8 cellular contexts compared by ENCODE assay signal in genomic region chr10:102713814-102714620, GRCh38. TPM values are rescaled to one million over a fixed set of nuclear protein-coding genes. Genes with fewer than 3 reads are reported as not detected.
DNase-seq lines count a peak whose midpoint lies in the region; ATAC-seq, FAIRE-seq and TF ChIP-seq lines count a peak whose summit lies in the region.

ARL3 (minus strand) TSS chr10:102714397; CDS start chr10:102714275, 122 bp downstream.

- ATAC-seq in GM18870 (IDR thresholded peaks at IDR 0.05; ENCODE audit: unreplicated experiment) (peak; percentile 64), HG03108 (IDR thresholded peaks at IDR 0.05; ENCODE audit: unreplicated experiment) (peak; percentile 80)

- in situ Hi-C loops in mammary epithelial cell (cut with MboI; ENCODE audit: low sequenced_read_pairs in 2 of 2) = loop anchor here in 1 of 2 donors (5.0 kb wide), 1 partner anchor 37 kb away; no protein-coding TSS in a partner anchor

- CTCF ChIA-PET in AG04450 (lab: Charles Lee) (interaction anchor here (0.6 to 4.6 kb wide), 5 partner anchors 22 to 789 kb away, joined by 3 to 28 read pairs (median 5); no protein-coding TSS in a partner anchor), mammary epithelial cell (lab: Charles Lee; ENCODE audit: low non-redundant PET) (interaction anchor here (0.6 kb wide), 2 partner anchors 85 to 162 kb away, joined by 4 to 5 read pairs; no protein-coding TSS in a partner anchor)

- H3K4me3 ChIP-seq in AG04450 (ENCODE audit: low read depth, low read length) = peak within 1 kb of the TSS; percentile 93
- peak within 1 kb of the TSS; percentile 84 to 95 (median 89) for H3K4me3 ChIP-seq in mammary epithelial cell (replicated peaks in 1 of 3; ENCODE audit: insufficient read depth in 1 of 3, low read depth in 2 of 3, low read length in 3 of 3)
- H3K4me3 ChIP-seq in small intestine (ENCODE audit: low read depth in 1 of 2, low read length in 2 of 2) = peak within 1 kb of the TSS; percentile 77 to 90

- FAIRE-seq in small intestine (lab: Jason Lieb, UNC) = no peak

- dilution Hi-C loops in mammary epithelial cell (cut with HindIII; ENCODE audit: low sequenced_read_pairs) = no loop called here

- peak within 1 kb of the TSS; percentile 93 for H3K9ac ChIP-seq in mammary epithelial cell (ENCODE audit: insufficient read depth, low read length)

- H3K36me3 ChIP-seq in mammary epithelial cell (ENCODE audit: insufficient read depth, low read length) (no peaks in the 10 kb centered on the region), small intestine (ENCODE audit: control insufficient read depth in 2 of 2, insufficient read depth in 2 of 2, low read length in 2 of 2) (no peaks in the 10 kb centered on the region)

- no TSS peak for BruUV-seq in mammary epithelial cell (replicated peaks; lab: Mats Ljungman, UMichigan)

- no peaks in the 10 kb centered on the region for H3K27me3 ChIP-seq in AG04450 (ENCODE audit: control insufficient read depth, insufficient read depth, low read length)
- H3K27me3 ChIP-seq in mammary epithelial cell (ENCODE audit: insufficient read depth, low read length) = no peaks in the 10 kb centered on the region
- H3K27me3 ChIP-seq in small intestine (ENCODE audit: control insufficient read depth in 2 of 2, insufficient read depth in 2 of 2, low read length in 2 of 2) = no peaks in the 10 kb centered on the region

- peaks cover 44% of the 10 kb centered on the region for H3K79me2 ChIP-seq in mammary epithelial cell (ENCODE audit: insufficient read depth, low read length)

- POLR2A ChIA-PET in AG04450 (lab: Yijun Ruan, JAX) = interaction anchor here (0.7 to 5.7 kb wide), 12 partner anchors 12 to 141 kb away, joined by 3 to 71 read pairs (median 4); partner anchors contain the start of gene WBP1L

- H3K4me2 ChIP-seq in mammary epithelial cell (ENCODE audit: insufficient read depth, low read depth, low read length) = peak within 1 kb of the TSS; percentile 93

- H2AFZ ChIP-seq in mammary epithelial cell (ENCODE audit: low read depth, low read length) = peak within 1 kb of the TSS; percentile 98

- TF ChIP-seq CTCF in AG04450 (IDR thresholded peaks at IDR 0.05; ENCODE audit: low read depth, low read length) (peak; percentile 54; the same call in 1 of the 2 replicates), VCaP (conservative IDR thresholded peaks at IDR 0.05) (peak; percentile 55), mammary epithelial cell (conservative IDR thresholded peaks at IDR 0.05 in 1 of 2, IDR thresholded peaks at IDR 0.05 in 1 of 2; ENCODE audit: extremely low read depth in 1 of 2, insufficient read depth in 1 of 2, low read depth in 1 of 2, low read length in 2 of 2) (peak; percentile 48 to 57)

- intact Hi-C loops in mammary epithelial cell (cut with micrococcal nuclease) = loop anchor here (1.0 to 5.0 kb wide), 4 partner anchors 36 to 319 kb away; partner anchors contain the start of genes ACTR1A, NFKB2 and SUFU

- H3K9me3 ChIP-seq in AG04450 (ENCODE audit: control insufficient read depth, insufficient read depth, low read length) = peaks cover 3% of the 10 kb centered on the region; the same call in 1 of the 2 replicates
- no peaks in the 10 kb centered on the region for H3K9me3 ChIP-seq in mammary epithelial cell (replicated peaks; ENCODE audit: insufficient read depth, low read length)
- no peaks in the 10 kb centered on the region for H3K9me3 ChIP-seq in small intestine (ENCODE audit: control insufficient read depth, low read depth)

- peak; percentile 96 for DNase-seq in AG04450 (ENCODE audit: low read depth, low spot score)
- peak; percentile 91 for DNase-seq in NCI-H2196 (lab: John Stamatoyannopoulos, UW; ENCODE audit: unreplicated experiment)
- peak; percentile 99 for DNase-seq in mammary epithelial cell
- DNase-seq in iPS-NIHi11 (ENCODE audit: low spot score) = peak; percentile 99
- peak; percentile 98 for DNase-seq in small intestine

- H4K20me1 ChIP-seq in mammary epithelial cell (ENCODE audit: insufficient read depth, low read length) = no peaks in the 10 kb centered on the region

- H3K4me1 ChIP-seq in mammary epithelial cell (ENCODE audit: insufficient read depth, low read length) (peaks cover 15% of the 10 kb centered on the region), small intestine (ENCODE audit: control insufficient read depth in 2 of 2, insufficient read depth in 1 of 2, low read depth in 1 of 2, low read length in 1 of 2) (no peaks in the 10 kb centered on the region)

- WGBS in mammary epithelial cell (ENCODE audit: low coverage, missing lambda C conversion rate) = 3% methylated on average over 16 of the region's 62 CpGs
- WGBS in small intestine, 3 donors = 0 to 1% (median 0%) methylated on average over 52 to 62 of the region's 62 CpGs

- peak within 1 kb of the TSS; percentile 70 for H3K27ac ChIP-seq in AG04450 (ENCODE audit: low read depth, low read length)
- peak within 1 kb of the TSS; percentile 84 for H3K27ac ChIP-seq in VCaP
- peak within 1 kb of the TSS; percentile 82 for H3K27ac ChIP-seq in mammary epithelial cell (ENCODE audit: insufficient read depth, low read depth, low read length)
- peak within 1 kb of the TSS; percentile 46 to 89 for H3K27ac ChIP-seq in small intestine (ENCODE audit: low read depth in 1 of 2, low read length in 1 of 2)

RNA-seq across cellular contexts. Expression of gene ARL3, which starts in this region (rescaled TPM):
- polyA plus RNA-seq in AG04450 (2011; rRNA removed) (16.5 and 19.2 TPM in 2 replicates), mammary epithelial cell (7.8 TPM), small intestine (1 to 10 TPM; 3.4 to 8.3 (median 4.9) TPM)
- 4.9 and 6.3 TPM in 2 replicates for polyA minus RNA-seq in AG04450 (2011; rRNA and poly(A)+ RNA removed)
- 1 to 10 TPM; 2.3 to 8.7 TPM for total RNA-seq in mammary epithelial cell
- 0.83 TPM for polyA minus RNA-seq in mammary epithelial cell

Comparison
In these comparisons a context has a peak if more than half of its experiments do, and no peak if none do; other contexts are left out.
1. Peak in every context shown above with its lines: DNase-seq, ATAC-seq, H3K4me3 ChIP-seq and H3K27ac ChIP-seq.